Comparison of ENCODE assay signal across 20 cellular contexts in the genomic region with DNA sequence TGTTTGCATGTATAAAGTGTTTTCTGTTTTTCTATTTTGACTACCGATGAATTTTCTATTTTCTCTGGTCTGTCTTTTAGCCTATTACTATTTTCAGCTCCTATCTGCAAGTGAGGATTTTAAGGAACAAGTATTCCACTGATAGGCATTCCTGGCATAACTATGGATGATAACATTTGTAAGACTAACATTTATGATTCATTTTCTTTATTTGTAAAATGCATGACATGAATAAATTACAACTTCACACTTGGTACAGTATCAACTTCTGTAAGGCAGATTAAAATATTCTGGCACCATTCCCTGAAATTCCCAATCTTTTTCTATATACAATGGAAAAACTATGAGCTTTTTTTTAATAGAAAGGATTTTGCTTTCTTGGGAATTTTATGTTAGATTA.
DNase-seq lines count a peak whose midpoint lies in the region; ATAC-seq, FAIRE-seq and TF ChIP-seq lines count a peak whose summit lies in the region.
"Had no signal": no experiment of that assay in that cellular context is flagged by ENCODE, and none has a peak within 500 bp of the region (broad histone marks: within the 10 kb centered on the region; RNA-seq: fewer than 3 reads in every experiment).

No MANE protein-coding gene starts in this region.

- H3K9me3 Mint-ChIP-seq in progenitor cell of endocrine pancreas (ENCODE audit: low read depth) = peaks cover 13% of the 10 kb centered on the region
- H3K9me3 Mint-ChIP-seq in activated naive CD4-positive, alpha-beta T cell treated with anti-CD3 and anti-CD28 coated beads, Interleukin-2, amount 10 ng/mL, durations not matched to agents 7 days and 5 days = peaks cover 16% of the 10 kb centered on the region
- H3K9me3 Mint-ChIP-seq in activated CD8-positive, alpha-beta T cell treated with anti-CD3 and anti-CD28 coated beads, Interleukin-2, amount 10 ng/mL, durations not matched to agents 7 days and 5 days (ENCODE audit: insufficient read depth) = peaks cover 6% of the 10 kb centered on the region

- TF ChIP-seq POLR2A in endothelial cell of umbilical vein (IDR thresholded peaks at IDR 0.05; ENCODE audit: low read depth, low read length) = no peak

- no peak overlapping the region for H3K4me2 ChIP-seq in endothelial cell of umbilical vein (ENCODE audit: insufficient read depth, low read length)
- H3K4me2 ChIP-seq: BLaER1 had no signal

- no TSS peak for BruUV-seq in endothelial cell of umbilical vein (replicated peaks; lab: Mats Ljungman, UMichigan)

- CTCF ChIA-PET in endothelial cell of umbilical vein (lab: Charles Lee) = interaction anchor here (1.0 to 3.3 kb wide), 3 partner anchors 9 to 23 kb away, joined by 3 to 8 read pairs (median 5); no protein-coding TSS in a partner anchor
- CTCF ChIA-PET in activated naive CD4-positive, alpha-beta T cell treated with anti-CD3 and anti-CD28 coated beads, Interleukin-2, amount 10 ng/mL, durations not matched to agents 7 days and 5 days (lab: Charles Lee) = interaction anchor here (0.6 kb wide), 1 partner anchor 276 kb away, joined by 3 read pairs; no protein-coding TSS in a partner anchor
- CTCF ChIA-PET in activated CD8-positive, alpha-beta T cell treated with anti-CD3 and anti-CD28 coated beads, Interleukin-2, amount 10 ng/mL, durations not matched to agents 7 days and 5 days (lab: Charles Lee) = no interaction called here

- POLR2A ChIA-PET in endothelial cell of umbilical vein (lab: Charles Lee) = no interaction called here
- POLR2A ChIA-PET in activated CD8-positive, alpha-beta T cell treated with anti-CD3 and anti-CD28 coated beads, Interleukin-2, amount 10 ng/mL, durations not matched to agents 7 days and 5 days (lab: Charles Lee) = no interaction called here

- dilution Hi-C loops in endothelial cell of umbilical vein (cut with MboI; ENCODE audit: extremely low pct_ligation_motif_present, low sequenced_read_pairs) = no loop called here

- peaks cover 16% of the 10 kb centered on the region for H3K36me3 Mint-ChIP-seq in progenitor cell of endocrine pancreas (ENCODE audit: insufficient read depth)
- H3K36me3 Mint-ChIP-seq in activated naive CD4-positive, alpha-beta T cell treated with anti-CD3 and anti-CD28 coated beads, Interleukin-2, amount 10 ng/mL, durations not matched to agents 7 days and 5 days = peaks cover 18% of the 10 kb centered on the region
- peaks cover 16% of the 10 kb centered on the region for H3K36me3 Mint-ChIP-seq in activated CD8-positive, alpha-beta T cell treated with anti-CD3 and anti-CD28 coated beads, Interleukin-2, amount 10 ng/mL, durations not matched to agents 7 days and 5 days (ENCODE audit: low read depth)

- H3K79me2 ChIP-seq in endothelial cell of umbilical vein (ENCODE audit: control insufficient read depth, insufficient read depth, low read length) = no peaks in the 10 kb centered on the region

- no peak overlapping the region for H3K9ac ChIP-seq in SK-N-MC (ENCODE audit: insufficient read length)
- no peak overlapping the region for H3K9ac ChIP-seq in endothelial cell of umbilical vein (replicated peaks; ENCODE audit: extremely low read depth, insufficient read depth, low read length)
- H3K9ac ChIP-seq: BLaER1 had no signal

- H3K36me3 ChIP-seq in SK-N-MC (ENCODE audit: insufficient read depth, low read length) (no peaks in the 10 kb centered on the region), endothelial cell of umbilical vein (ENCODE audit: control insufficient read depth in 2 of 2, extremely low read depth in 1 of 2, insufficient read depth in 2 of 2, low read length in 2 of 2) (no peaks in the 10 kb centered on the region), mucosa of descending colon (ENCODE audit: low read depth) (no peaks in the 10 kb centered on the region)
- H3K36me3 ChIP-seq: BLaER1 had no signal

- H3K27ac ChIP-seq in SK-N-MC (peak overlapping the region; percentile 36; the same call in 1 of the 2 replicates), endothelial cell of umbilical vein (ENCODE audit: insufficient read depth, low read depth, low read length) (no peak overlapping the region)
- H3K27ac ChIP-seq: BLaER1, RWPE1 had no signal

- no peaks in the 10 kb centered on the region for H4K20me1 ChIP-seq in endothelial cell of umbilical vein (replicated peaks; ENCODE audit: control insufficient read depth, extremely low read depth, insufficient read depth, low read length)
- H4K20me1 ChIP-seq: BLaER1 had no signal

- H3K9me3 ChIP-seq in SK-N-MC (ENCODE audit: low read depth, low read length) (no peaks in the 10 kb centered on the region), endothelial cell of umbilical vein (replicated peaks; ENCODE audit: control insufficient read depth, insufficient read depth, low read length) (no peaks in the 10 kb centered on the region), mucosa of descending colon (no peaks in the 10 kb centered on the region)
- H3K9me3 ChIP-seq: BLaER1 had no signal

- H3K4me3 ChIP-seq in SK-N-MC (no peak overlapping the region), endothelial cell of umbilical vein (replicated peaks in 1 of 3; ENCODE audit: insufficient read depth in 1 of 3, low read depth in 1 of 3, low read length in 3 of 3) (no peak overlapping the region), mucosa of descending colon (no peak overlapping the region)
- H3K4me3 ChIP-seq: BLaER1 had no signal

- no peaks in the 10 kb centered on the region for H3K9me1 ChIP-seq in endothelial cell of umbilical vein (replicated peaks; ENCODE audit: control insufficient read depth, extremely low read depth, insufficient read depth, low read length)

- FAIRE-seq in endothelial cell of umbilical vein (lab: Jason Lieb, UNC) = no peak
- FAIRE-seq: GM12892, HepG2 had no signal

- no peaks in the 10 kb centered on the region for H3K27me3 ChIP-seq in endothelial cell of umbilical vein (ENCODE audit: control insufficient read depth in 2 of 2, insufficient read depth in 2 of 2, low read length in 2 of 2)
- H3K27me3 ChIP-seq: BLaER1 had no signal

- no peak overlapping the region for H3K4me3 Mint-ChIP-seq in progenitor cell of endocrine pancreas (ENCODE audit: low read depth)
- H3K4me3 Mint-ChIP-seq in activated naive CD4-positive, alpha-beta T cell treated with anti-CD3 and anti-CD28 coated beads, Interleukin-2, amount 10 ng/mL, durations not matched to agents 7 days and 5 days = no peak overlapping the region
- H3K4me3 Mint-ChIP-seq in activated CD8-positive, alpha-beta T cell treated with anti-CD3 and anti-CD28 coated beads, Interleukin-2, amount 10 ng/mL, durations not matched to agents 7 days and 5 days = no peak overlapping the region

- no peaks in the 10 kb centered on the region for H3K4me1 Mint-ChIP-seq in progenitor cell of endocrine pancreas (ENCODE audit: low read depth)
- H3K4me1 Mint-ChIP-seq in activated naive CD4-positive, alpha-beta T cell treated with anti-CD3 and anti-CD28 coated beads, Interleukin-2, amount 10 ng/mL, durations not matched to agents 7 days and 5 days = peaks cover 14% of the 10 kb centered on the region
- H3K4me1 Mint-ChIP-seq in activated CD8-positive, alpha-beta T cell treated with anti-CD3 and anti-CD28 coated beads, Interleukin-2, amount 10 ng/mL, durations not matched to agents 7 days and 5 days (ENCODE audit: low read depth) = peaks cover 9% of the 10 kb centered on the region

- no peak for ATAC-seq in mucosa of descending colon
- no peak for ATAC-seq in activated CD8-positive, alpha-beta T cell treated with anti-CD3 and anti-CD28 coated beads, Interleukin-2, amount 10 ng/mL, durations not matched to agents 7 days and 5 days
- ATAC-seq: HepG2, PC-3 had no signal

- no peaks in the 10 kb centered on the region for H3K27me3 Mint-ChIP-seq in progenitor cell of endocrine pancreas
- H3K27me3 Mint-ChIP-seq in activated naive CD4-positive, alpha-beta T cell treated with anti-CD3 and anti-CD28 coated beads, Interleukin-2, amount 10 ng/mL, durations not matched to agents 7 days and 5 days = no peaks in the 10 kb centered on the region
- no peaks in the 10 kb centered on the region for H3K27me3 Mint-ChIP-seq in activated CD8-positive, alpha-beta T cell treated with anti-CD3 and anti-CD28 coated beads, Interleukin-2, amount 10 ng/mL, durations not matched to agents 7 days and 5 days (ENCODE audit: low read depth)
- H3K27me3 Mint-ChIP-seq: CD8-positive, alpha-beta memory T cell had no signal

- no peak overlapping the region for H2AFZ ChIP-seq in endothelial cell of umbilical vein (ENCODE audit: low read depth, low read length)

- H3K27ac Mint-ChIP-seq in progenitor cell of endocrine pancreas = peak overlapping the region; percentile 31
- no peak overlapping the region for H3K27ac Mint-ChIP-seq in activated naive CD4-positive, alpha-beta T cell treated with anti-CD3 and anti-CD28 coated beads, Interleukin-2, amount 10 ng/mL, durations not matched to agents 7 days and 5 days
- H3K27ac Mint-ChIP-seq in activated CD8-positive, alpha-beta T cell treated with anti-CD3 and anti-CD28 coated beads, Interleukin-2, amount 10 ng/mL, durations not matched to agents 7 days and 5 days = no peak overlapping the region

- H3K4me1 ChIP-seq in endothelial cell of umbilical vein (ENCODE audit: control insufficient read depth, extremely low read depth, insufficient read depth, low read length) (no peaks in the 10 kb centered on the region), mucosa of descending colon (ENCODE audit: low read depth) (no peaks in the 10 kb centered on the region)
- H3K4me1 ChIP-seq: BLaER1 had no signal

- TF ChIP-seq CTCF in endothelial cell of umbilical vein (IDR thresholded peaks at IDR 0.05; ENCODE audit: extremely low read depth in 1 of 2, insufficient read depth in 1 of 2, low read depth in 1 of 2, low read length in 2 of 2) (no peak), progenitor cell of endocrine pancreas (IDR thresholded peaks at IDR 0.05; ENCODE audit: unreplicated experiment) (no peak), mucosa of descending colon (IDR thresholded peaks at IDR 0.05) (no peak)

- intact Hi-C loops in endothelial cell of umbilical vein (cut with micrococcal nuclease) = no loop called here
- intact Hi-C loops in mucosa of descending colon (cut with DNase I, micrococcal nuclease) = no loop called here

- DNase-seq in GM03348 (ENCODE audit: low spot score) = peak; percentile 7
- DNase-seq in SK-N-MC (ENCODE audit: low read depth, low spot score) = no peak
- peak; percentile 8 for DNase-seq in endothelial cell of umbilical vein (ENCODE audit: low read depth, low spot score)
- no peak for DNase-seq in progenitor cell of endocrine pancreas (ENCODE audit: low spot score, unreplicated experiment)
- no peak for DNase-seq in activated naive CD4-positive, alpha-beta T cell treated with anti-CD3 and anti-CD28 coated beads, Interleukin-2, amount 10 ng/mL, durations not matched to agents 7 days and 5 days
- DNase-seq in ecto neural progenitor cell (ENCODE audit: low spot score) = no peak
- DNase-seq in mucosa of descending colon = no peak
- DNase-seq in activated CD8-positive, alpha-beta T cell treated with anti-CD3 and anti-CD28 coated beads, Interleukin-2, amount 10 ng/mL, durations not matched to agents 7 days and 5 days = no peak
- DNase-seq: CD8-positive, alpha-beta memory T cell; DND-41; GF-D8; GOT3; NCI-H1048; NCI-H446; PC-3; SW 1271 had no signal

TF ChIP-seq in endothelial cell of umbilical vein, 7 proteins besides CTCF, POLR2A, EP300 and RAD21:
- TF ChIP-seq GATA2 (IDR thresholded peaks at IDR 0.05; ENCODE audit: insufficient read depth, insufficient read length, low read depth, low read length) = no peak

Comparison
In these comparisons a context has a peak if more than half of its experiments do, and no peak if none do; other contexts are left out.
1. DNase-seq: peak in GM03348 (single experiment) and endothelial cell of umbilical vein (single experiment); none in SK-N-MC (single experiment), progenitor cell of endocrine pancreas (single experiment), activated naive CD4-positive, alpha-beta T cell treated with anti-CD3 and anti-CD28 coated beads, Interleukin-2, amount 10 ng/mL, durations not matched to agents 7 days and 5 days (single experiment), ecto neural progenitor cell (single experiment), mucosa of descending colon (0 of 3) and activated CD8-positive, alpha-beta T cell treated with anti-CD3 and anti-CD28 coated beads, Interleukin-2, amount 10 ng/mL, durations not matched to agents 7 days and 5 days (single experiment).